ENCODE assay signal across 1 cellular context in genomic region chr18:9181275-9181674, GRCh38.
TF ChIP-seq lines count a peak whose summit lies in the region.

No MANE protein-coding gene starts in this region.

TF ChIP-seq in HepG2, 621 proteins besides CTCF, POLR2A, EP300 and RAD21:
- TF ChIP-seq ATF7-NPFF (CRISPR knock-in tag; IDR thresholded peaks at IDR 0.05; ENCODE audit: low read depth), result no peak
- TF ChIP-seq HDAC6 (IDR thresholded peaks at IDR 0.05; ENCODE audit: low read depth, low read length), result no peak
- no peak for TF ChIP-seq FOXJ3 (CRISPR knock-in tag; IDR thresholded peaks at IDR 0.05; ENCODE audit: borderline replicate concordance)
- TF ChIP-seq RXRB (CRISPR knock-in tag; IDR thresholded peaks at IDR 0.05; ENCODE audit: borderline replicate concordance), result no peak
- TF ChIP-seq ZNF678 (CRISPR knock-in tag; IDR thresholded peaks at IDR 0.05), result no peak
